Comparison of ENCODE assay signal across 8 cellular contexts in genomic region chr11:69638941-69639681, GRCh38. TPM values are rescaled to one million over a fixed set of nuclear protein-coding genes. Genes with fewer than 3 reads are reported as not detected.
DNase-seq lines count a peak whose midpoint lies in the region; ATAC-seq, FAIRE-seq and TF ChIP-seq lines count a peak whose summit lies in the region.

No MANE protein-coding gene starts in this region.

- peak overlapping the region in 9 of 10 donors; percentile 64 to 99 (median 81) for H3K27ac ChIP-seq in heart right ventricle

- H3K36me3 ChIP-seq in heart right ventricle: peaks cover 0 to 12% (median 0%) of the 10 kb centered on the region in 9 donors

- H3K4me1 Mint-ChIP-seq in osteocyte (ENCODE audit: unreplicated experiment): peaks cover 34% of the 10 kb centered on the region

- peaks cover 4% of the 10 kb centered on the region for H3K36me3 Mint-ChIP-seq in osteocyte (ENCODE audit: unreplicated experiment)

- H3K4me3 ChIP-seq in heart right ventricle: peak overlapping the region in 9 of 10 donors; percentile 44 to 99 (median 81)

- H3K9me3 ChIP-seq in heart right ventricle: no peaks in the 10 kb centered on the region

- ATAC-seq in heart right ventricle (peak; percentile 54 to 78 (median 69)), GM19452 (IDR thresholded peaks at IDR 0.05; ENCODE audit: unreplicated experiment) (no peak), HG03354 (IDR thresholded peaks at IDR 0.05; ENCODE audit: poor library complexity, severe bottlenecking, unreplicated experiment) (no peak)

- H3K9me3 Mint-ChIP-seq in osteocyte (ENCODE audit: unreplicated experiment): no peaks in the 10 kb centered on the region

- H3K4me1 ChIP-seq in heart right ventricle: peaks cover 7 to 77% (median 64%) of the 10 kb centered on the region in 9 donors

- no peak overlapping the region for H3K27ac Mint-ChIP-seq in osteocyte (ENCODE audit: unreplicated experiment)

- intact Hi-C loops in heart right ventricle (cut with DNase I): loop anchor here in 8 of 10 donors (1.0 to 10.0 kb wide), 7 partner anchors 142 to 197 kb away; no protein-coding TSS in a partner anchor

- 1% methylated on average over 63 to 64 of the region's 64 CpGs for WGBS in heart right ventricle, 2 donors

- peaks cover 0 to 77% (median 14%) of the 10 kb centered on the region in 7 donors for H3K27me3 ChIP-seq in heart right ventricle

- peak; percentile 83 for DNase-seq in Ammon's horn (ENCODE audit: low spot score)
- peak; percentile 62 for DNase-seq in GM19239 (ENCODE audit: insufficient read length, low spot score)
- DNase-seq in NCI-H460 (ENCODE audit: extremely low read depth, low read depth): peak; percentile 91
- peak; percentile 97 for DNase-seq in amniotic stem cell (lab: John Stamatoyannopoulos, UW)
- DNase-seq in heart right ventricle: peak; percentile 89 to 96
- DNase-seq in osteocyte (ENCODE audit: extremely low spot score, unreplicated experiment): peak; percentile 96

- TF ChIP-seq CTCF in heart right ventricle (IDR thresholded peaks at IDR 0.05): no peak
- no peak for TF ChIP-seq CTCF in osteocyte (IDR thresholded peaks at IDR 0.05)

- peak; percentile 31 for FAIRE-seq in GM19239 (lab: Jason Lieb, UNC)

- no peaks in the 10 kb centered on the region for H3K27me3 Mint-ChIP-seq in osteocyte (ENCODE audit: unreplicated experiment)

- H3K4me3 Mint-ChIP-seq in osteocyte (ENCODE audit: unreplicated experiment): peak overlapping the region; percentile 81

RNA-seq across cellular contexts. Expression of gene CCND1, which starts 1.8 kb away (rescaled TPM):
- 52.4 and 63.6 TPM in 2 replicates for total RNA-seq in NCI-H460 (2014; rRNA removed; shearing (Covaris generic))
- 60.4 and 69.7 TPM in 2 replicates for polyA plus RNA-seq in NCI-H460 (2014; cell fraction: nucleus; rRNA removed)
- total RNA-seq in heart right ventricle (100 to 1,000 TPM in 9 of 10 donors, 10 to 100 TPM in 1; 88.8 to 292 (median 189) TPM), osteocyte (180 and 183 TPM in 2 replicates)
- 10 to 100 TPM; 11.4 to 30.4 TPM for polyA plus RNA-seq in heart right ventricle

RNA-seq across cellular contexts. Expression of gene LTO1, which starts 36.0 kb away (rescaled TPM):
- total RNA-seq in NCI-H460 (2014; rRNA removed; shearing (Covaris generic)): 12.9 and 14.1 TPM in 2 replicates
- polyA plus RNA-seq in NCI-H460 (2014; cell fraction: nucleus; rRNA removed): 38.4 and 47.3 TPM in 2 replicates
- total RNA-seq in heart right ventricle: 1 to 10 TPM; 7.0 to 9.7 (median 8.1) TPM
- 10 to 100 TPM; 10.9 to 22.6 TPM for polyA plus RNA-seq in heart right ventricle
- total RNA-seq in osteocyte: 18.9 and 21.4 TPM in 2 replicates

Comparison
In these comparisons a context has a peak if more than half of its experiments do, and no peak if none do; other contexts are left out.
1. ATAC-seq: peak in heart right ventricle (8 of 8); none in GM19452 (single experiment) and HG03354 (single experiment).
2. Peak in every context shown above with its lines, with median percentiles within 50 percentile points of each other: DNase-seq.